ENCODE assay signal across 26 cellular contexts in the genomic region with DNA sequence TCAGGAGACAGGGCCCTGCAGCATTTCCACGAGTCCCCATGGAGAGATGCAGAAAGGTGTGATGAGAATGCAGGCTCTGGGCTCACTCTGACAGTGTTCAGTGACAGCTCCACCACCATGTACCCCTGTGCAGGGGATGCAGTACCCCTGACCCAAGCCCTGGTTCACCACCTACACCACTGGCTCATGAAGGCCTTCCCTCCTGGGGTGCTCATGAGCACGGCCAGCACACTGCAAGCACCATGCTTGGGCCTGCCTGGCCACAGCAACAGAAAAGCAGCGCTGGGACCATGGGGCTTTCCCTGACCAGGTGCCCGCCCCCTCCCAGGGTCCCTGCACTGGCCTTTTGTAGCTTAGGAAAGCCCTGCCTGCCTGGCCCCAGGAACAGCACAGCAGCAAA. TPM values are rescaled to one million over a fixed set of nuclear protein-coding genes. Genes with fewer than 3 reads are reported as not detected.
DNase-seq lines count a peak whose midpoint lies in the region; ATAC-seq and TF ChIP-seq lines count a peak whose summit lies in the region.
"Had no signal": no experiment of that assay in that cellular context is flagged by ENCODE, and none has a peak within 500 bp of the region (broad histone marks: within the 10 kb centered on the region; RNA-seq: fewer than 3 reads in every experiment).

No MANE protein-coding gene starts in this region.

- H3K36me3 ChIP-seq in right atrium auricular region = peaks cover 92% of the 10 kb centered on the region
- H3K36me3 ChIP-seq in psoas muscle (ENCODE audit: insufficient read depth in 1 of 2, low read depth in 1 of 2) = peaks cover 6 to 96% of the 10 kb centered on the region in 2 donors
- peaks cover 10% of the 10 kb centered on the region; the same call in 1 of the 2 replicates for H3K36me3 ChIP-seq in PC-9 (ENCODE audit: low read depth)
- H3K36me3 ChIP-seq: neural progenitor cell had no signal

- H3K27ac Mint-ChIP-seq in activated T-helper 17 cell treated with anti-CD3 and anti-CD28 coated beads, Interleukin-2, amount 50 U/mL, for 72 hours = peak overlapping the region; percentile 88
- H3K27ac Mint-ChIP-seq: activated naive CD8-positive, alpha-beta T cell; neural progenitor cell had no signal

- no TSS peak for BruUV-seq in PC-9 (replicated peaks; lab: Mats Ljungman, UMichigan)

- intact Hi-C loops in cardiac septum (cut with DNase I) (no loop called here), psoas muscle (cut with DNase I) (no loop called here), PC-9 (cut with micrococcal nuclease; ENCODE audit: unreplicated experiment) (no loop called here)

- H3K4me1 Mint-ChIP-seq in activated T-helper 17 cell treated with anti-CD3 and anti-CD28 coated beads, Interleukin-2, amount 50 U/mL, for 72 hours = peaks cover 20% of the 10 kb centered on the region
- H3K4me1 Mint-ChIP-seq: neural progenitor cell had no signal

- TF ChIP-seq CTCF in right atrium auricular region (IDR thresholded peaks at IDR 0.05) (no peak), psoas muscle (IDR thresholded peaks at IDR 0.05) (no peak), PC-9 (conservative IDR thresholded peaks at IDR 0.05) (no peak)

- H3K27me3 Mint-ChIP-seq in activated T-helper 17 cell treated with anti-CD3 and anti-CD28 coated beads, Interleukin-2, amount 50 U/mL, for 72 hours = no peaks in the 10 kb centered on the region
- H3K27me3 Mint-ChIP-seq: activated naive CD8-positive, alpha-beta T cell had no signal

- POLR2A ChIA-PET in PC-9 (lab: Charles Lee; ENCODE audit: unreplicated experiment) = interaction anchor here (0.6 kb wide), 1 partner anchor 75 kb away, joined by 4 read pairs; no protein-coding TSS in a partner anchor

- no peaks in the 10 kb centered on the region for H3K9me3 ChIP-seq in right atrium auricular region
- no peaks in the 10 kb centered on the region for H3K9me3 ChIP-seq in psoas muscle
- no peaks in the 10 kb centered on the region for H3K9me3 ChIP-seq in PC-9 (ENCODE audit: insufficient read depth, low read depth)
- H3K9me3 ChIP-seq: body of pancreas, heart left ventricle, left ventricle myocardium inferior, SK-N-SH had no signal

- no peak overlapping the region for H2AFZ ChIP-seq in PC-9
- H2AFZ ChIP-seq: neural progenitor cell had no signal

- CTCF ChIA-PET in PC-9 (lab: Charles Lee) = no interaction called here

- WGBS in psoas muscle, 3 donors = 88 to 100% (median 93%) methylated on average over 4 of the region's 4 CpGs

- H3K9me3 Mint-ChIP-seq in activated T-helper 17 cell treated with anti-CD3 and anti-CD28 coated beads, Interleukin-2, amount 50 U/mL, for 72 hours = no peaks in the 10 kb centered on the region
- H3K9me3 Mint-ChIP-seq: activated T-cell treated with anti-CD3 and anti-CD28 coated beads, Interleukin-2, amount 50 U/mL, for 4 hours; neural progenitor cell had no signal

- H3K79me2 ChIP-seq in PC-9 (ENCODE audit: low read depth) = no peaks in the 10 kb centered on the region

- DNase-seq in cardiac septum (ENCODE audit: low spot score) (peak; percentile 41), right atrium auricular region (ENCODE audit: low spot score) (no peak), psoas muscle (no peak), putamen (ENCODE audit: low spot score) (no peak), medulla oblongata (ENCODE audit: extremely low spot score) (no peak), PC-9 (no peak)
- DNase-seq: activated T-cell treated with anti-CD3 and anti-CD28 coated beads, Interleukin-2, amount 50 U/mL, for 4 hours; body of pancreas; GDM1; left ventricle myocardium inferior; NCI-H1048; NCI-H2029; NCI-H446; NK-92 treated with Interleukin-12 subunit alpha and Interleukin-12 subunit beta, amount 100 ng/mL, for 24 hours; RPMI8226; SK-N-SH; stimulated activated CD4-positive, alpha-beta T cell treated with anti-CD3 and anti-CD28 coated beads, Interleukin-12 subunit alpha, Interleukin-12 subunit beta, amount 100 ng/mL, for 4 hours had no signal

- no peaks in the 10 kb centered on the region for H3F3A ChIP-seq in PC-9 (ENCODE audit: insufficient read depth, low read depth)

- H3K27me3 ChIP-seq in right atrium auricular region = no peaks in the 10 kb centered on the region
- no peaks in the 10 kb centered on the region for H3K27me3 ChIP-seq in psoas muscle (ENCODE audit: insufficient read depth in 3 of 3, low read length in 2 of 3)
- H3K27me3 ChIP-seq in PC-9 (ENCODE audit: insufficient read depth, low read depth) = no peaks in the 10 kb centered on the region
- H3K27me3 ChIP-seq: body of pancreas, heart left ventricle, neural progenitor cell had no signal

- H3K36me3 Mint-ChIP-seq in activated T-helper 17 cell treated with anti-CD3 and anti-CD28 coated beads, Interleukin-2, amount 50 U/mL, for 72 hours (ENCODE audit: low read depth) = peaks cover 100% of the 10 kb centered on the region

- H3K4me2 ChIP-seq in PC-9 = no peak overlapping the region
- H3K4me2 ChIP-seq: neural progenitor cell, SK-N-SH had no signal

- no peak for ATAC-seq in activated T-helper 17 cell treated with anti-CD3 and anti-CD28 coated beads, Interleukin-2, amount 50 U/mL, for 72 hours (replicated peaks)
- no peak for ATAC-seq in psoas muscle
- ATAC-seq: activated T-cell treated with anti-CD3 and anti-CD28 coated beads, Interleukin-2, amount 50 U/mL, for 4 hours; body of pancreas had no signal

- no peak overlapping the region for H3K4me3 ChIP-seq in right atrium auricular region
- no peak overlapping the region for H3K4me3 ChIP-seq in psoas muscle
- no peak overlapping the region for H3K4me3 ChIP-seq in PC-9
- H3K4me3 ChIP-seq: body of pancreas, heart left ventricle, left ventricle myocardium inferior, neural progenitor cell had no signal

- no peaks in the 10 kb centered on the region for H3K9me2 ChIP-seq in PC-9 (ENCODE audit: insufficient read depth)
- H3K9me2 ChIP-seq: SK-N-SH had no signal

- H3K4me3 Mint-ChIP-seq in activated T-helper 17 cell treated with anti-CD3 and anti-CD28 coated beads, Interleukin-2, amount 50 U/mL, for 72 hours = peak overlapping the region; percentile 51
- H3K4me3 Mint-ChIP-seq: activated naive CD8-positive, alpha-beta T cell; activated T-cell treated with anti-CD3 and anti-CD28 coated beads, Interleukin-2, amount 50 U/mL, for 4 hours; neural progenitor cell had no signal

- H3K27ac ChIP-seq in right atrium auricular region (no peak overlapping the region), psoas muscle (peak overlapping the region; percentile 53), PC-9 (no peak overlapping the region)
- H3K27ac ChIP-seq: body of pancreas, C4-2B, left ventricle myocardium inferior, neural progenitor cell had no signal

- H3K4me1 ChIP-seq in right atrium auricular region = no peaks in the 10 kb centered on the region
- H3K4me1 ChIP-seq in psoas muscle = peaks cover 9% of the 10 kb centered on the region
- no peaks in the 10 kb centered on the region for H3K4me1 ChIP-seq in PC-9 (replicated peaks; ENCODE audit: insufficient read depth)
- H3K4me1 ChIP-seq: body of pancreas, neural progenitor cell had no signal

- H4K20me1 ChIP-seq in PC-9 (ENCODE audit: insufficient read depth) = no peaks in the 10 kb centered on the region

RNA-seq across cellular contexts. Expression of a gene that starts 6.2 kb away (rescaled TPM):
- total RNA-seq in cardiac septum = 0.32 TPM
- 1 to 10 TPM in 1 of 2 donors, not detected in 1; 1.2 TPM for total RNA-seq in right atrium auricular region
- total RNA-seq in activated T-helper 17 cell treated with anti-CD3 and anti-CD28 coated beads, Interleukin-2, amount 50 U/mL, for 72 hours = 10 to 100 TPM; 13.7 to 25.4 TPM
- under 1 TPM in 1 of 4 donors, not detected in 3; 0.50 TPM for total RNA-seq in psoas muscle
- under 1 TPM in 2 of 3 donors, not detected in 1; 0.05 to 0.10 TPM for polyA plus RNA-seq in psoas muscle
- total RNA-seq in PC-9 (2021) = 0.63 and 0.74 TPM in 2 replicates
- total RNA-seq: endothelial cell of umbilical vein, LHCN-M2, pulmonary artery endothelial cell had no signal
- polyA plus RNA-seq: AG04450, endothelial cell of umbilical vein, SK-N-SH had no signal

RNA-seq across cellular contexts. Expression of a gene that starts 46.2 kb away (rescaled TPM):
- total RNA-seq in cardiac septum = 129 TPM
- 100 to 1,000 TPM in 1 of 2 donors, 10 to 100 TPM in 1; 67.2 to 116 TPM for total RNA-seq in right atrium auricular region
- 10 to 100 TPM; 15.5 to 26.2 TPM for total RNA-seq in activated T-helper 17 cell treated with anti-CD3 and anti-CD28 coated beads, Interleukin-2, amount 50 U/mL, for 72 hours
- 100 to 1,000 TPM in 3 of 4 donors, 10 to 100 TPM in 1; 60.1 to 129 (median 115) TPM for total RNA-seq in psoas muscle
- 10 to 100 TPM; 14.0 to 68.3 (median 40.0) TPM for polyA plus RNA-seq in psoas muscle
- 19.7 and 21.1 TPM in 2 replicates for total RNA-seq in PC-9 (2021)
